1 cellular context compared by ENCODE assay signal in genomic region chr14:55191101-55191880, GRCh38.
TF ChIP-seq lines count a peak whose summit lies in the region.

Gene DLGAP5 (minus strand): TSS chr14:55191585. CDS start chr14:55189179, 2,406 bp downstream.

TF ChIP-seq in GM12878, 131 proteins besides CTCF, POLR2A, EP300 and RAD21 (continued from another document):
- TF ChIP-seq FOXM1 (IDR thresholded peaks at IDR 0.05; ENCODE audit: low read depth, low read length), result peak; percentile 86
- peak; percentile 39; the same call in 1 of the 2 replicates for TF ChIP-seq MAX (IDR thresholded peaks at IDR 0.05; ENCODE audit: low read depth, low read length)
- peak; percentile 41 for TF ChIP-seq FOS (IDR thresholded peaks at IDR 0.05; ENCODE audit: borderline replicate concordance, extremely low read depth, insufficient read length)
- no peak; the same call in 1 of the 2 replicates for TF ChIP-seq USF2 (IDR thresholded peaks at IDR 0.05; ENCODE audit: borderline replicate concordance, low read depth, low read length)
- no peak for TF ChIP-seq ZBTB4 (CRISPR knock-in tag; IDR thresholded peaks at IDR 0.05)
- TF ChIP-seq RELB (IDR thresholded peaks at IDR 0.05; ENCODE audit: low read depth), result peak; percentile 67
- TF ChIP-seq HDAC6 (IDR thresholded peaks at IDR 0.05; ENCODE audit: unreplicated experiment), result no peak
- peak; percentile 94 for TF ChIP-seq CHD2 (IDR thresholded peaks at IDR 0.05; ENCODE audit: borderline replicate concordance, low read depth, low read length)
- TF ChIP-seq E2F4 (IDR thresholded peaks at IDR 0.05; ENCODE audit: low read depth, low read length), result peak; percentile 98
- TF ChIP-seq SUZ12 (IDR thresholded peaks at IDR 0.05; ENCODE audit: unreplicated experiment), result no peak
- peak; percentile 87 for TF ChIP-seq IRF3 (IDR thresholded peaks at IDR 0.05)
- TF ChIP-seq NR2F1 (conservative IDR thresholded peaks at IDR 0.05), result 0 out of 2 replicates have a peak, but pooled peaks have one; percentile 36
- TF ChIP-seq RELA (IDR thresholded peaks at IDR 0.05; ENCODE audit: borderline replicate concordance, partially characterized antibody), result no peak
- no peak for TF ChIP-seq RAD51 (IDR thresholded peaks at IDR 0.05)
- TF ChIP-seq KLF5 (IDR thresholded peaks at IDR 0.05; ENCODE audit: partially characterized antibody), result peak; percentile 71
- peak in 1 of 2 experiments; percentile 6; a peak in 1 of 4 replicates for TF ChIP-seq BHLHE40 (IDR thresholded peaks at IDR 0.05; ENCODE audit: borderline replicate concordance in 1 of 2, low read depth in 2 of 2, low read length in 1 of 2)
- TF ChIP-seq CBFB (IDR thresholded peaks at IDR 0.05; ENCODE audit: low read depth), result peak; percentile 13; the same call in 1 of the 2 replicates
- TF ChIP-seq NFYA (IDR thresholded peaks at IDR 0.05; ENCODE audit: borderline replicate concordance, low read depth, low read length), result peak; percentile 80
- no peak for TF ChIP-seq BRCA1 (IDR thresholded peaks at IDR 0.05; ENCODE audit: low read depth, low read length)
- TF ChIP-seq ZBED1 (IDR thresholded peaks at IDR 0.05; ENCODE audit: borderline replicate concordance), result no peak
- no peak for TF ChIP-seq SIX5 (IDR thresholded peaks at IDR 0.05; ENCODE audit: low read depth, low read length, severe bottlenecking)
- TF ChIP-seq YY1 (IDR thresholded peaks at IDR 0.05; ENCODE audit: low read depth, low read length), result no peak
- no peak for TF ChIP-seq SREBF1 (IDR thresholded peaks at IDR 0.05; ENCODE audit: low read length)
- peak; percentile 82 for TF ChIP-seq CREB1 (IDR thresholded peaks at IDR 0.05; ENCODE audit: low read depth)
- peak; percentile 27; the same call in 1 of the 2 replicates for TF ChIP-seq HCFC1 (IDR thresholded peaks at IDR 0.05; ENCODE audit: low read length)
